Comparison of ENCODE assay signal across 8 cellular contexts in genomic region chr6:44001318-44001868, GRCh38.
DNase-seq lines count a peak whose midpoint lies in the region; ATAC-seq and TF ChIP-seq lines count a peak whose summit lies in the region.

No MANE protein-coding gene starts in this region.

- H3K9me3 ChIP-seq in left ventricle myocardium inferior (replicated peaks): no peaks in the 10 kb centered on the region

- ATAC-seq in stimulated activated naive CD8-positive, alpha-beta T cell treated with anti-CD3 and anti-CD28 coated beads, Interleukin-15, amount 100 ng/mL, for 72 hours: no peak

- H3K27me3 ChIP-seq in left ventricle myocardium inferior (ENCODE audit: low read depth): peaks cover 56% of the 10 kb centered on the region

- no peaks in the 10 kb centered on the region for H3K9me3 Mint-ChIP-seq in stimulated activated naive CD8-positive, alpha-beta T cell treated with anti-CD3 and anti-CD28 coated beads, Interleukin-15, amount 100 ng/mL, for 72 hours

- H3K4me3 Mint-ChIP-seq in stimulated activated naive CD8-positive, alpha-beta T cell treated with anti-CD3 and anti-CD28 coated beads, Interleukin-15, amount 100 ng/mL, for 72 hours: peak overlapping the region; percentile 88 to 97

- TF ChIP-seq CTCF in left ventricle myocardium inferior (IDR thresholded peaks at IDR 0.05; ENCODE audit: borderline replicate concordance): peak; percentile 30

- H3K36me3 ChIP-seq in left ventricle myocardium inferior: no peaks in the 10 kb centered on the region

- H3K27ac ChIP-seq in left ventricle myocardium inferior (replicated peaks): peak overlapping the region; percentile 92

- H3K4me3 ChIP-seq in left ventricle myocardium inferior: no peak overlapping the region

- H3K27ac Mint-ChIP-seq in stimulated activated naive CD8-positive, alpha-beta T cell treated with anti-CD3 and anti-CD28 coated beads, Interleukin-15, amount 100 ng/mL, for 72 hours: peak overlapping the region in 1 of 2 donors; percentile 27

- H3K27me3 Mint-ChIP-seq in stimulated activated naive CD8-positive, alpha-beta T cell treated with anti-CD3 and anti-CD28 coated beads, Interleukin-15, amount 100 ng/mL, for 72 hours: peaks cover 45% of the 10 kb centered on the region

- peaks cover 46% of the 10 kb centered on the region for H3K4me1 ChIP-seq in left ventricle myocardium inferior

- DNase-seq in DMS 273 (lab: John Stamatoyannopoulos, UW; ENCODE audit: unreplicated experiment): peak; percentile 54
- DNase-seq in DMS 273 treated with DMSO at 0.1 percent for 48 hours (lab: John Stamatoyannopoulos, UW): no peak
- peak; percentile 23 for DNase-seq in HCEC 1CT
- peak; percentile 65 for DNase-seq in SW480 (ENCODE audit: low spot score)
- no peak for DNase-seq in left ventricle myocardium inferior
- peak in 1 of 2 donors; percentile 43 for DNase-seq in stimulated activated naive CD8-positive, alpha-beta T cell treated with anti-CD3 and anti-CD28 coated beads, Interleukin-15, amount 100 ng/mL, for 72 hours
- no peak for DNase-seq in NCI-H187 treated with DMSO at 0.1 percent for 48 hours (lab: John Stamatoyannopoulos, UW)
- DNase-seq in central memory CD4-positive, alpha-beta T cell: no peak

- peaks cover 51% of the 10 kb centered on the region for H3K4me1 Mint-ChIP-seq in stimulated activated naive CD8-positive, alpha-beta T cell treated with anti-CD3 and anti-CD28 coated beads, Interleukin-15, amount 100 ng/mL, for 72 hours

- intact Hi-C loops in left ventricle myocardium inferior (cut with micrococcal nuclease): no loop called here

Comparison
In these comparisons a context has a peak if more than half of its experiments do, and no peak if none do; other contexts are left out.
1. DNase-seq: peak in DMS 273 (single experiment), HCEC 1CT (single experiment) and SW480 (single experiment); none in DMS 273 treated with DMSO at 0.1 percent for 48 hours (single experiment), left ventricle myocardium inferior (single experiment), NCI-H187 treated with DMSO at 0.1 percent for 48 hours (single experiment) and central memory CD4-positive, alpha-beta T cell (single experiment).